Comparison of ENCODE assay signal across 14 cellular contexts in the genomic region with DNA sequence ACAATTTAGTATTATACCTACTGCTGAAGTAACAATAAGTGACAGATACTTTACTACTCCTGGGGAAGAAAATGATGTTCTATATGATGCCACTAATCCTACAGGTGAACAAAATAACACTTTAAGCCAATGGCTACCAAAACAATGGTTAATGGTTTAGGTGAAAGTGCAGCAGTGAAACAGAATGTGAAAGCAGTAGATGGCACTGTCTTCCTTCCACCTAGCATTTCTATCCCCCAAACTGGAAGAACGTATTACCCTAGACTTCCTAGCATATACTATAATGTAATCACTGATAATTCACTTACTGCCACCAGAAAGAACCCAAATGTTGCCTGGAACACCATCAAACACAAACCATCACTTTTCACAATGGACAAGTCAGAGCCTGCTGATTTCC. TPM values are rescaled to one million over a fixed set of nuclear protein-coding genes. Genes with fewer than 3 reads are reported as not detected.
DNase-seq lines count a peak whose midpoint lies in the region; ATAC-seq and TF ChIP-seq lines count a peak whose summit lies in the region.
"Had no signal": no experiment of that assay in that cellular context is flagged by ENCODE, and none has a peak within 500 bp of the region (broad histone marks: within the 10 kb centered on the region; RNA-seq: fewer than 3 reads in every experiment).

No MANE protein-coding gene starts in this region.

- intact Hi-C loops in transverse colon (cut with DNase I; ENCODE audit: low total_unique reads): no loop called here

- ATAC-seq in GM19452 (IDR thresholded peaks at IDR 0.05; ENCODE audit: unreplicated experiment) (peak; percentile 63), HG03060 (IDR thresholded peaks at IDR 0.05; ENCODE audit: low read depth, unreplicated experiment) (peak; percentile 72)

- no peaks in the 10 kb centered on the region for H3K4me1 ChIP-seq in transverse colon

- peak; percentile 4; the same call in 1 of the 2 replicates for TF ChIP-seq CTCF in GM12875 (IDR thresholded peaks at IDR 0.05; ENCODE audit: borderline replicate concordance, insufficient read depth, low read depth, low read length)
- peak; percentile 66 for TF ChIP-seq CTCF in VCaP (conservative IDR thresholded peaks at IDR 0.05)
- TF ChIP-seq CTCF in transverse colon (IDR thresholded peaks at IDR 0.05): no peak

- H3K9me3 ChIP-seq in MG63 (no peaks in the 10 kb centered on the region), transverse colon (no peaks in the 10 kb centered on the region)

- H3K27ac ChIP-seq in VCaP (no peak overlapping the region), transverse colon (no peak overlapping the region)
- H3K27ac ChIP-seq: epithelial cell of prostate had no signal

- 10 to 20% methylated on average over 1 of the region's 1 CpG for WGBS in transverse colon (ENCODE audit: low coverage in 1 of 2), 2 donors

- in situ Hi-C loops in transverse colon (cut with MboI; ENCODE audit: low pct_ligation_motif_present in 1 of 4, low pct_unique_long_range_greater_than_20kb in 1 of 4, low sequenced_read_pairs in 3 of 4): no loop called here

- no peak for DNase-seq in MG63
- no peak for DNase-seq in activated T-cell treated with anti-CD3 and anti-CD28 coated beads, Interleukin-2, amount 50 U/mL, for 48 hours
- DNase-seq in transverse colon: no peak
- no peak for DNase-seq in NCI-H2107 (lab: John Stamatoyannopoulos, UW)
- DNase-seq: activated CD4-positive, CD25-positive, alpha-beta regulatory T cell; activated T-cell treated with anti-CD3 and anti-CD28 coated beads, Interleukin-2, amount 50 U/mL, for 24 hours; NCI-H2227 treated with DMSO at 0.1 percent for 48 hours; retina had no signal

- TF ChIP-seq POLR2A in transverse colon (IDR thresholded peaks at IDR 0.05): no peak

- H3K4me3 ChIP-seq in GM12875 (ENCODE audit: low read depth, low read length) (no peak overlapping the region), MG63 (no peak overlapping the region), transverse colon (no peak overlapping the region)

- TF ChIP-seq EP300 in transverse colon (IDR thresholded peaks at IDR 0.05; ENCODE audit: low read depth): no peak

- no peaks in the 10 kb centered on the region for H3K36me3 ChIP-seq in MG63
- no peaks in the 10 kb centered on the region for H3K36me3 ChIP-seq in transverse colon

- H3K27me3 ChIP-seq in MG63 (no peaks in the 10 kb centered on the region), transverse colon (no peaks in the 10 kb centered on the region)

RNA-seq across cellular contexts. Expression of gene CABS1, which starts 18.9 kb away (rescaled TPM):
- total RNA-seq in MG63 (2014; rRNA removed; shearing (Covaris generic); ENCODE audit: low replicate concordance): not detected in 2 replicates
- total RNA-seq in transverse colon: not detected
- total RNA-seq: mucosa of gallbladder had no signal

RNA-seq across cellular contexts. Expression of gene SMR3A, which starts 44.6 kb away (rescaled TPM):
- not detected in 2 replicates for total RNA-seq in MG63 (2014; rRNA removed; shearing (Covaris generic); ENCODE audit: low replicate concordance)
- total RNA-seq in transverse colon: not detected
- total RNA-seq: mucosa of gallbladder had no signal

Comparison
In these comparisons a context has a peak if more than half of its experiments do, and no peak if none do; other contexts are left out.
1. CTCF ChIP-seq: peak in GM12875 (single experiment) and VCaP (single experiment); none in transverse colon (0 of 5).